12 cellular contexts compared by ENCODE assay signal in genomic region chr4:116599859-116600258, GRCh38.
A peak's percentile ranks its signal among the peaks of the same experiment; 100 is the strongest.
DNase-seq lines count a peak whose midpoint lies in the region; ATAC-seq and TF ChIP-seq lines count a peak whose summit lies in the region.
"Had no signal": no experiment of that assay in that cellular context is flagged by ENCODE, and none has a peak within 500 bp of the region (broad histone marks: within the 10 kb centered on the region; RNA-seq: fewer than 3 reads in every experiment).

No MANE protein-coding gene starts in this region.

- H3K27me3 Mint-ChIP-seq in progenitor cell of endocrine pancreas = no peaks in the 10 kb centered on the region

- peak; percentile 55 for ATAC-seq in GM19463 (IDR thresholded peaks at IDR 0.05; ENCODE audit: unreplicated experiment)
- ATAC-seq in GM18858 (IDR thresholded peaks at IDR 0.05; ENCODE audit: unreplicated experiment) = no peak
- ATAC-seq: body of pancreas, left lung had no signal

- no peaks in the 10 kb centered on the region for H4K20me1 ChIP-seq in PC-9 (ENCODE audit: insufficient read depth)

- BruUV-seq in PC-9 (replicated peaks; lab: Mats Ljungman, UMichigan) = no TSS peak

- H3K4me3 Mint-ChIP-seq in progenitor cell of endocrine pancreas (ENCODE audit: low read depth) = no peak overlapping the region

- H3K4me2 ChIP-seq in PC-9 = no peak overlapping the region

- H3K9me2 ChIP-seq in PC-9 (ENCODE audit: insufficient read depth) = no peaks in the 10 kb centered on the region

- no peak for TF ChIP-seq POLR2A in spleen (IDR thresholded peaks at IDR 0.05)

- H3K27ac ChIP-seq in PC-9 = no peak overlapping the region
- no peak overlapping the region for H3K27ac ChIP-seq in spleen
- H3K27ac ChIP-seq: body of pancreas, left lung had no signal

- no peaks in the 10 kb centered on the region for H3K79me2 ChIP-seq in PC-9 (ENCODE audit: low read depth)

- intact Hi-C loops in PC-9 (cut with micrococcal nuclease; ENCODE audit: unreplicated experiment) (no loop called here), spleen (cut with DNase I; ENCODE audit: low total_unique reads) (no loop called here)

- no peak overlapping the region for H3K27ac Mint-ChIP-seq in progenitor cell of endocrine pancreas

- no peak overlapping the region for H2AFZ ChIP-seq in PC-9

- H3K27me3 ChIP-seq in PC-9 (ENCODE audit: insufficient read depth, low read depth) (no peaks in the 10 kb centered on the region), spleen (replicated peaks in 1 of 7) (no peaks in the 10 kb centered on the region)
- H3K27me3 ChIP-seq: body of pancreas, left lung had no signal

- H3K4me1 Mint-ChIP-seq in progenitor cell of endocrine pancreas (ENCODE audit: low read depth) = no peaks in the 10 kb centered on the region

- H3F3A ChIP-seq in PC-9 (ENCODE audit: insufficient read depth, low read depth) = no peaks in the 10 kb centered on the region

- no peaks in the 10 kb centered on the region for H3K9me3 Mint-ChIP-seq in progenitor cell of endocrine pancreas (ENCODE audit: low read depth)

- 0 out of 2 replicates have a peak, but pooled peaks have one; percentile 19 for TF ChIP-seq CTCF in PC-9 (conservative IDR thresholded peaks at IDR 0.05)
- TF ChIP-seq CTCF in spleen (IDR thresholded peaks at IDR 0.05 in 8 of 11, conservative IDR thresholded peaks at IDR 0.05 in 3 of 11) = no peak
- no peak for TF ChIP-seq CTCF in progenitor cell of endocrine pancreas (IDR thresholded peaks at IDR 0.05; ENCODE audit: unreplicated experiment)

- H3K36me3 Mint-ChIP-seq in progenitor cell of endocrine pancreas (ENCODE audit: insufficient read depth) = no peaks in the 10 kb centered on the region

- H3K4me1 ChIP-seq in PC-9 (replicated peaks; ENCODE audit: insufficient read depth) (no peaks in the 10 kb centered on the region), spleen (no peaks in the 10 kb centered on the region)
- H3K4me1 ChIP-seq: body of pancreas, left lung had no signal

- CTCF ChIA-PET in PC-9 (lab: Charles Lee) = interaction anchor here (0.8 kb wide), 1 partner anchor 26 kb away, joined by 6 read pairs; no protein-coding TSS in a partner anchor

- POLR2A ChIA-PET in PC-9 (lab: Charles Lee; ENCODE audit: unreplicated experiment) = no interaction called here

- H3K9me3 ChIP-seq in PC-9 (ENCODE audit: insufficient read depth, low read depth) = no peaks in the 10 kb centered on the region
- peaks cover 0 to 18% (median 0%) of the 10 kb centered on the region in 8 donors for H3K9me3 ChIP-seq in spleen
- H3K9me3 ChIP-seq: body of pancreas had no signal

- WGBS in spleen, 5 donors = 83 to 91% (median 90%) methylated on average over 11 of the region's 11 CpGs

- H3K4me3 ChIP-seq in PC-9 = no peak overlapping the region
- H3K4me3 ChIP-seq in spleen = no peak overlapping the region
- H3K4me3 ChIP-seq: body of pancreas, left lung had no signal

- peak; percentile 61 for DNase-seq in activated CD8-positive, alpha-beta memory T cell treated with anti-CD3 and anti-CD28 coated beads, Interleukin-2, amount 50 U/mL, for 48 hours
- no peak for DNase-seq in activated CD8-positive, alpha-beta memory T cell treated with anti-CD3 and anti-CD28 coated beads, Interleukin-2, amount 50 U/mL, for 4 hours
- DNase-seq in PC-9 = no peak
- peak; percentile 58 for DNase-seq in spleen
- no peak for DNase-seq in GM03348 (ENCODE audit: low spot score)
- no peak for DNase-seq in progenitor cell of endocrine pancreas (ENCODE audit: low spot score, unreplicated experiment)
- DNase-seq: body of pancreas, NCI-H1105 treated with DMSO at 0.1 percent for 48 hours, NCI-H774 had no signal

- H3K36me3 ChIP-seq in PC-9 (ENCODE audit: low read depth) (no peaks in the 10 kb centered on the region), spleen (no peaks in the 10 kb centered on the region)
- H3K36me3 ChIP-seq: left lung had no signal

Comparison
In these comparisons a context has a peak if more than half of its experiments do, and no peak if none do; other contexts are left out.
1. DNase-seq: peak in activated CD8-positive, alpha-beta memory T cell treated with anti-CD3 and anti-CD28 coated beads, Interleukin-2, amount 50 U/mL, for 48 hours (single experiment) and spleen (single experiment); none in activated CD8-positive, alpha-beta memory T cell treated with anti-CD3 and anti-CD28 coated beads, Interleukin-2, amount 50 U/mL, for 4 hours (single experiment), PC-9 (0 of 2), GM03348 (single experiment) and progenitor cell of endocrine pancreas (single experiment).